ENCODE assay signal across 18 cellular contexts in genomic region chr19:29947871-29948270, GRCh38. TPM values are rescaled to one million over a fixed set of nuclear protein-coding genes. Genes with fewer than 3 reads are reported as not detected.
DNase-seq lines count a peak whose midpoint lies in the region; ATAC-seq, FAIRE-seq and TF ChIP-seq lines count a peak whose summit lies in the region.
"Had no signal": no experiment of that assay in that cellular context is flagged by ENCODE, and none has a peak within 500 bp of the region (broad histone marks: within the 10 kb centered on the region; RNA-seq: fewer than 3 reads in every experiment).

No MANE protein-coding gene starts in this region.

- no peak overlapping the region for H3K9ac ChIP-seq in HepG2 (ENCODE audit: insufficient read depth, low read depth, low read length)

- H3K9me3 ChIP-seq in HepG2 (ENCODE audit: low read length) (no peaks in the 10 kb centered on the region), right lobe of liver (no peaks in the 10 kb centered on the region)
- H3K9me3 ChIP-seq: gastrocnemius medialis had no signal

- POLR2A ChIA-PET in HepG2 (lab: Yijun Ruan, JAX), result no interaction called here

- ATAC-seq in HepG2 (no peak; the same call in 2 of the 3 replicates), right lobe of liver (no peak), naive B cell (ENCODE audit: low read depth in 2 of 2) (no peak)
- ATAC-seq in activated T-helper 17 cell treated with anti-CD3 and anti-CD28 coated beads, Interleukin-2, amount 50 U/mL, for 72 hours (replicated peaks), result peak; percentile 80
- ATAC-seq: gastrocnemius medialis, left colon, right cardiac atrium had no signal

- peak overlapping the region; percentile 91 for H3K27ac Mint-ChIP-seq in activated T-helper 17 cell treated with anti-CD3 and anti-CD28 coated beads, Interleukin-2, amount 50 U/mL, for 72 hours
- H3K27ac Mint-ChIP-seq in naive B cell, result peak overlapping the region in 4 of 6 donors; percentile 11 to 61 (median 36)

- H2AFZ ChIP-seq in HepG2 (ENCODE audit: low read length), result no peak overlapping the region

- peak overlapping the region; percentile 40 for H3K27ac ChIP-seq in HepG2 (ENCODE audit: extremely low read length, insufficient read depth, low read length)
- H3K27ac ChIP-seq in right lobe of liver, result no peak overlapping the region
- H3K27ac ChIP-seq: cardiac muscle cell, gastrocnemius medialis, HL-60 had no signal

- WGBS in HepG2 (ENCODE audit: low lambda C conversion rate), result 83% methylated on average over 2 of the region's 2 CpGs
- WGBS in right lobe of liver (ENCODE audit: insufficient coverage, low coverage, low lambda C conversion rate, missing lambda C conversion rate), result 86% methylated on average over 2 of the region's 2 CpGs

- DNase-seq in HepG2 (ENCODE audit: low spot score) (no peak), right lobe of liver (no peak), naive B cell (no peak), iPS-NIHi7 (ENCODE audit: extremely low spot score) (no peak), nucleus accumbens (lab: John Stamatoyannopoulos, UW) (no peak), kidney tubule cell (ENCODE audit: low spot score) (no peak)
- no peak for DNase-seq in stimulated activated naive CD4-positive, alpha-beta T cell (lab: John Stamatoyannopoulos, UW)
- DNase-seq: Calu3, EL, gastrocnemius medialis, left colon, MV-4-11, NCI-H2029, NCI-H510A treated with DMSO at 0.1 percent for 48 hours, right cardiac atrium had no signal

- no peak for TF ChIP-seq POLR2A in HepG2 (IDR thresholded peaks at IDR 0.05; ENCODE audit: insufficient read depth in 1 of 2, low read depth in 2 of 2, low read length in 2 of 2)
- TF ChIP-seq POLR2A in right lobe of liver (IDR thresholded peaks at IDR 0.05), result no peak

- peak overlapping the region; percentile 61 for H3K4me2 ChIP-seq in HepG2 (ENCODE audit: low read depth, low read length)

- in situ Hi-C loops in HepG2 (cut with HindIII; ENCODE audit: extremely low pct_ligation_motif_present, low pct_unique_long_range_greater_than_20kb), result no loop called here

- intact Hi-C loops in HepG2 (cut with micrococcal nuclease; ENCODE audit: unreplicated experiment) (no loop called here), right lobe of liver (cut with DNase I) (no loop called here)

- BruUV-seq in HepG2 (replicated peaks; lab: Mats Ljungman, UMichigan), result no TSS peak

- H3K36me3 ChIP-seq in HepG2 (replicated peaks in 1 of 2; ENCODE audit: control insufficient read depth in 1 of 2, insufficient read depth in 2 of 2, low read length in 2 of 2) (peaks cover 0 to 1% of the 10 kb centered on the region in 2 experiments; a peak in 2 of 5 replicates), right lobe of liver (no peaks in the 10 kb centered on the region)
- H3K36me3 ChIP-seq: cardiac muscle cell, gastrocnemius medialis had no signal

- CTCF ChIA-PET in HepG2 (lab: Yijun Ruan, JAX; ENCODE audit: low intra/inter-chr PET ratio, low total read pairs), result no interaction called here

- no peak overlapping the region for H3K4me3 ChIP-seq in HepG2 (replicated peaks in 1 of 3; ENCODE audit: insufficient read depth in 1 of 3, low read depth in 2 of 3, low read length in 3 of 3)
- H3K4me3 ChIP-seq in right lobe of liver, result no peak overlapping the region
- H3K4me3 ChIP-seq: cardiac muscle cell, gastrocnemius medialis had no signal

- no peak for TF ChIP-seq RAD21 in HepG2 (CRISPR knock-in tag; IDR thresholded peaks at IDR 0.05)

- TF ChIP-seq EP300 in HepG2 (IDR thresholded peaks at IDR 0.05; ENCODE audit: low read depth in 2 of 2, low read length in 2 of 2), result no peak
- TF ChIP-seq EP300 in HepG2 (CRISPR knock-in tag; IDR thresholded peaks at IDR 0.05; ENCODE audit: borderline replicate concordance), result no peak

- peaks cover 49% of the 10 kb centered on the region for H3K36me3 Mint-ChIP-seq in activated T-helper 17 cell treated with anti-CD3 and anti-CD28 coated beads, Interleukin-2, amount 50 U/mL, for 72 hours (ENCODE audit: low read depth)
- no peaks in the 10 kb centered on the region for H3K36me3 Mint-ChIP-seq in naive B cell

- no peaks in the 10 kb centered on the region for H3K27me3 Mint-ChIP-seq in activated T-helper 17 cell treated with anti-CD3 and anti-CD28 coated beads, Interleukin-2, amount 50 U/mL, for 72 hours
- H3K27me3 Mint-ChIP-seq in naive B cell, result no peaks in the 10 kb centered on the region

- no peak for FAIRE-seq in HepG2 (lab: Jason Lieb, UNC)

- H3K79me2 ChIP-seq in HepG2 (ENCODE audit: insufficient read depth, low read length), result peaks cover 88% of the 10 kb centered on the region

- H4K20me1 ChIP-seq in HepG2 (ENCODE audit: insufficient read depth, low read length), result peaks cover 34% of the 10 kb centered on the region

- peaks cover 50% of the 10 kb centered on the region for H3K4me1 Mint-ChIP-seq in activated T-helper 17 cell treated with anti-CD3 and anti-CD28 coated beads, Interleukin-2, amount 50 U/mL, for 72 hours
- peaks cover 40 to 71% (median 60%) of the 10 kb centered on the region in 3 donors for H3K4me1 Mint-ChIP-seq in naive B cell

- H3K9me3 Mint-ChIP-seq in activated T-helper 17 cell treated with anti-CD3 and anti-CD28 coated beads, Interleukin-2, amount 50 U/mL, for 72 hours, result no peaks in the 10 kb centered on the region
- H3K9me3 Mint-ChIP-seq in naive B cell, result peaks cover 0 to 3% (median 0%) of the 10 kb centered on the region in 7 donors

- peak overlapping the region; percentile 79 for H3K4me3 Mint-ChIP-seq in activated T-helper 17 cell treated with anti-CD3 and anti-CD28 coated beads, Interleukin-2, amount 50 U/mL, for 72 hours
- no peak overlapping the region for H3K4me3 Mint-ChIP-seq in naive B cell

- TF ChIP-seq CTCF in HepG2 (CRISPR knock-in tag; IDR thresholded peaks at IDR 0.05) (no peak), right lobe of liver (IDR thresholded peaks at IDR 0.05) (no peak)

- no peaks in the 10 kb centered on the region; a peak in 1 of 5 replicates for H3K27me3 ChIP-seq in HepG2 (ENCODE audit: control insufficient read depth in 1 of 2, insufficient read depth in 2 of 2, low read length in 2 of 2)
- H3K27me3 ChIP-seq in right lobe of liver, result no peaks in the 10 kb centered on the region
- H3K27me3 ChIP-seq: cardiac muscle cell, gastrocnemius medialis had no signal

- H3K4me1 ChIP-seq in HepG2 (ENCODE audit: insufficient read depth, low read length) (peaks cover 50% of the 10 kb centered on the region), right lobe of liver (peaks cover 0 to 14% (median 3%) of the 10 kb centered on the region in 4 donors)

TF ChIP-seq in HepG2, 621 proteins besides CTCF, POLR2A, EP300 and RAD21:
- TF ChIP-seq MAFF (IDR thresholded peaks at IDR 0.05; ENCODE audit: low read depth, low read length), result 0 out of 2 replicates have a peak, but pooled peaks have one; percentile 5
- no peak for TF ChIP-seq STAT5B (CRISPR knock-in tag; IDR thresholded peaks at IDR 0.05)
TF ChIP-seq in HepG2: peak in this region for 1.

RNA-seq across cellular contexts. Expression of gene URI1, which starts 5.8 kb away (rescaled TPM):
- total RNA-seq in HepG2 (2016; rRNA removed; fragmentation: Illumina TruSeq; extraction: Trizol) (66.6 and 67.9 TPM in 2 replicates), right lobe of liver (10 to 100 TPM; 18.8 to 29.4 (median 22.2) TPM)
- 55.4 and 65.8 TPM in 2 replicates for total RNA-seq in HepG2 (2016; cell fraction: cytosol; rRNA removed; fragmentation: Illumina TruSeq; extraction: Trizol; ENCODE audit: low read depth)
- total RNA-seq in HepG2 (2016; cell fraction: insoluble cytoplasmic fraction; rRNA removed; fragmentation: Illumina TruSeq; extraction: Trizol), result 59.1 and 63.0 TPM in 2 replicates
- 94.1 and 96.8 TPM in 2 replicates for total RNA-seq in HepG2 (2016; cell fraction: membrane; rRNA removed; fragmentation: Illumina TruSeq; extraction: Trizol)
- 59.4 and 60.6 TPM in 2 replicates for total RNA-seq in HepG2 (2016; cell fraction: nucleus; rRNA removed; fragmentation: Illumina TruSeq; extraction: Trizol)
- polyA plus RNA-seq in HepG2 (2011; rRNA removed) (35.4 and 43.6 TPM in 2 replicates), naive B cell (ENCODE audit: low read depth in 6 of 6) (10 to 100 TPM; 11.9 to 24.1 (median 17.4) TPM)
- polyA plus RNA-seq in HepG2 (2011; cell fraction: cytosol; rRNA removed), result 17.2 and 27.7 TPM in 2 replicates
- 29.1 and 37.9 TPM in 2 replicates for polyA plus RNA-seq in HepG2 (2011; cell fraction: nucleus; rRNA removed)
- polyA plus RNA-seq in HepG2 (2012), result 40.6 and 47.2 TPM in 2 replicates
- polyA plus RNA-seq in HepG2 (2016; cell fraction: cytosol; fragmentation: Illumina TruSeq; extraction: Trizol; ENCODE audit: low read depth), result 37.8 and 49.5 TPM in 2 replicates
- 64.3 and 69.2 TPM in 2 replicates for polyA plus RNA-seq in HepG2 (2016; cell fraction: insoluble cytoplasmic fraction; fragmentation: Illumina TruSeq; extraction: Trizol; ENCODE audit: low read depth)
- polyA plus RNA-seq in HepG2 (2016; cell fraction: membrane; fragmentation: Illumina TruSeq; extraction: Trizol; ENCODE audit: low read depth), result 70.9 and 75.8 TPM in 2 replicates
- 55.9 and 58.5 TPM in 2 replicates for polyA plus RNA-seq in HepG2 (2016; cell fraction: nucleus; fragmentation: Illumina TruSeq; extraction: Trizol; ENCODE audit: insufficient read depth, low read depth)
- polyA minus RNA-seq in HepG2 (2011; rRNA and poly(A)+ RNA removed; ENCODE audit: low replicate concordance), result 20.9 and 41.9 TPM in 2 replicates
- 26.6 and 35.0 TPM in 2 replicates for polyA minus RNA-seq in HepG2 (2011; cell fraction: cytosol; rRNA and poly(A)+ RNA removed)
- 118 and 132 TPM in 2 replicates for polyA minus RNA-seq in HepG2 (2011; cell fraction: nucleus; rRNA and poly(A)+ RNA removed)
- total RNA-seq in activated T-helper 17 cell treated with anti-CD3 and anti-CD28 coated beads, Interleukin-2, amount 50 U/mL, for 72 hours, result 10 to 100 TPM; 61.8 to 72.8 TPM
